Comparison of ENCODE assay signal across 20 cellular contexts in the genomic region with DNA sequence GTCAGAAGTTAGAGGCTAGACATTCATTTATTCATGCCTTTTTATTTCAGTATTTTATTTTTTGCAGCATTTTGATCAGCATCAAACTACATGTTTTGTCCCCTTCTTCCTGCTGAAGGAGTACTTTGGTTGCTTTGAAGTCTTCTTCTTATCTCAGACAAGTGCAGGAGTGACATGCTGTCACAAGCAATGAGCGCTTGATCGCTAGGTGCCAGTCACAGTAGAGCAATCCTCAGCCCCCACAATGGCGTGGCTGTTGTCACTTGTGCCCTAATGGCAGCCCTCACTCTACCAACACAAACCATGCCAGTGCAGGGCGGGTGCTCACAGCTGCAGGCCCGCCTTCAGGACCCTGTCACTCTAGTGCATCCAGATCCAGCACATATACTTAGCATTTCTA.
DNase-seq lines count a peak whose midpoint lies in the region; ATAC-seq, FAIRE-seq and TF ChIP-seq lines count a peak whose summit lies in the region.
"Had no signal": no experiment of that assay in that cellular context is flagged by ENCODE, and none has a peak within 500 bp of the region (broad histone marks: within the 10 kb centered on the region; RNA-seq: fewer than 3 reads in every experiment).

No MANE protein-coding gene starts in this region.

- POLR2A ChIA-PET in IMR-90 (lab: Charles Lee; ENCODE audit: unreplicated experiment) (no interaction called here), GM12878 (lab: Charles Lee) (no interaction called here)

- H3K9ac ChIP-seq in IMR-90 (ENCODE audit: low read depth, low read length) (no peak overlapping the region), GM12878 (ENCODE audit: control insufficient read depth, insufficient read depth, low read length) (no peak overlapping the region), neural cell (ENCODE audit: low read length) (no peak overlapping the region)
- H3K9ac ChIP-seq: BLaER1 treated with 17β-estradiol and CSF1 and Interleukin-3, amounts not matched to agents 10 nM and 100 nM had no signal

- BruUV-seq in IMR-90 (replicated peaks; lab: Mats Ljungman, UMichigan) (no TSS peak), GM12878 (replicated peaks; lab: Mats Ljungman, UMichigan) (no TSS peak)

- no peaks in the 10 kb centered on the region for H4K20me1 ChIP-seq in IMR-90 (ENCODE audit: insufficient read depth, low read length)
- no peaks in the 10 kb centered on the region for H4K20me1 ChIP-seq in GM12878 (ENCODE audit: control insufficient read depth, insufficient read depth)
- no peaks in the 10 kb centered on the region for H4K20me1 ChIP-seq in neural cell (ENCODE audit: insufficient read depth)
- H4K20me1 ChIP-seq: BLaER1 treated with 17β-estradiol and CSF1 and Interleukin-3, amounts not matched to agents 10 nM and 100 nM had no signal

- H3K27ac ChIP-seq in IMR-90 (ENCODE audit: insufficient read depth, low read length) = no peak overlapping the region
- no peak overlapping the region for H3K27ac ChIP-seq in GM12878 (ENCODE audit: control insufficient read depth, insufficient read depth)
- H3K27ac ChIP-seq in neural cell (ENCODE audit: low read length) = no peak overlapping the region
- H3K27ac ChIP-seq in upper lobe of right lung = no peak overlapping the region
- H3K27ac ChIP-seq: 22Rv1; A549; BLaER1 treated with 17β-estradiol and CSF1 and Interleukin-3, amounts not matched to agents 10 nM and 100 nM; C4-2B had no signal

- no peak overlapping the region for H2BK20ac ChIP-seq in IMR-90 (ENCODE audit: low read depth, low read length)

- H3K27me3 ChIP-seq in IMR-90 (ENCODE audit: control insufficient read depth, insufficient read depth, low read length) (peaks cover 2% of the 10 kb centered on the region), GM12878 (replicated peaks in 1 of 2; ENCODE audit: control insufficient read depth in 2 of 2, insufficient read depth in 2 of 2, low read length in 1 of 2) (no peaks in the 10 kb centered on the region), neural cell (ENCODE audit: insufficient read depth, low read depth, low read length) (no peaks in the 10 kb centered on the region), upper lobe of right lung (no peaks in the 10 kb centered on the region)
- H3K27me3 ChIP-seq: BLaER1 treated with 17β-estradiol and CSF1 and Interleukin-3, amounts not matched to agents 10 nM and 100 nM had no signal

- no peak overlapping the region for H4K91ac ChIP-seq in IMR-90 (ENCODE audit: insufficient read depth, low read depth, low read length)

- H3K4ac ChIP-seq in IMR-90 (ENCODE audit: low read depth, low read length) = no peak overlapping the region

- no peak overlapping the region for H4K5ac ChIP-seq in IMR-90 (ENCODE audit: low read depth, low read length)

- CTCF ChIA-PET in IMR-90 (lab: Yijun Ruan, JAX) = interaction anchor here (1.8 kb wide), 1 partner anchor 224 kb away, joined by 4 read pairs; no protein-coding TSS in a partner anchor
- CTCF ChIA-PET in GM12878 (lab: Yijun Ruan, JAX) = interaction anchor here (0.9 to 5.2 kb wide), 8 partner anchors 11 to 357 kb away, joined by 3 to 40 read pairs (median 4); no protein-coding TSS in a partner anchor

- H4K8ac ChIP-seq in IMR-90 (ENCODE audit: low read depth in 2 of 2, low read length in 2 of 2) = no peak overlapping the region

- SMC1A ChIA-PET in GM12878 (lab: Charles Lee; ENCODE audit: uncharacterized antibody, unreplicated experiment) = interaction anchor here (1.1 to 1.9 kb wide), 3 partner anchors 224 to 357 kb away, joined by 3 to 7 read pairs (median 4); no protein-coding TSS in a partner anchor

- no peak overlapping the region for H3K56ac ChIP-seq in IMR-90 (ENCODE audit: extremely low read depth, insufficient read depth, low read length)

- H3K9me3 ChIP-seq in IMR-90 (ENCODE audit: control insufficient read depth, insufficient read depth, low read length) = no peaks in the 10 kb centered on the region
- H3K9me3 ChIP-seq in GM12878 (replicated peaks; ENCODE audit: control insufficient read depth, insufficient read depth, low read length) = no peaks in the 10 kb centered on the region
- H3K9me3 ChIP-seq in neural cell (ENCODE audit: low read length) = no peaks in the 10 kb centered on the region
- H3K9me3 ChIP-seq in upper lobe of right lung = no peaks in the 10 kb centered on the region
- H3K9me3 ChIP-seq: A549; BLaER1 treated with 17β-estradiol and CSF1 and Interleukin-3, amounts not matched to agents 10 nM and 100 nM; Caco-2 had no signal

- H3K4me2 ChIP-seq in IMR-90 (ENCODE audit: low read depth, low read length) (no peak overlapping the region), GM12878 (ENCODE audit: control insufficient read depth, insufficient read depth) (no peak overlapping the region), neural cell (ENCODE audit: low read length) (no peak overlapping the region)
- H3K4me2 ChIP-seq: A549; BLaER1 treated with 17β-estradiol and CSF1 and Interleukin-3, amounts not matched to agents 10 nM and 100 nM had no signal

- WGBS in IMR-90 (ENCODE audit: extremely low coverage in 2 of 2, insufficient read length in 1 of 2), 2 experiments = no CpG with 5 or more reads among the region's 5 CpGs
- WGBS in GM12878 (ENCODE audit: insufficient coverage, insufficient replicate concordance, low lambda C conversion rate, missing lambda C conversion rate) = 29% methylated on average over 5 of the region's 5 CpGs

- TF ChIP-seq RAD21 in IMR-90 (IDR thresholded peaks at IDR 0.05; ENCODE audit: low read length) (no peak), GM12878 (IDR thresholded peaks at IDR 0.05; ENCODE audit: insufficient read depth, low read depth, low read length) (no peak), neural cell (conservative IDR thresholded peaks at IDR 0.05) (no peak)

- peaks cover 4% of the 10 kb centered on the region; the same call in 1 of the 2 replicates for H3K9me1 ChIP-seq in IMR-90 (ENCODE audit: insufficient read depth, low read length)

- intact Hi-C loops in IMR-90 (cut with micrococcal nuclease) = no loop called here
- intact Hi-C loops in GM12878 (cut with micrococcal nuclease; ENCODE audit: unreplicated experiment) = loop anchor here (1.0 kb wide), 1 partner anchor 225 kb away; no protein-coding TSS in a partner anchor
- intact Hi-C loops in upper lobe of right lung (cut with DNase I) = no loop called here
- intact Hi-C loops in cardiac septum (cut with DNase I) = loop anchor here (10.0 kb wide), 1 partner anchor 223 kb away; no protein-coding TSS in a partner anchor

- RAD21 ChIA-PET in GM12878 (lab: Charles Lee; ENCODE audit: unreplicated experiment) = no interaction called here

- H3K79me1 ChIP-seq in IMR-90 (ENCODE audit: low read depth in 1 of 2, low read length in 2 of 2) = no peaks in the 10 kb centered on the region

- no peak overlapping the region for H2AK9ac ChIP-seq in IMR-90 (replicated peaks; ENCODE audit: low read depth, low read length, poor library complexity)

- H2AK5ac ChIP-seq in IMR-90 (ENCODE audit: low read depth, low read length) = no peak overlapping the region

- H3K79me2 ChIP-seq in GM12878 (ENCODE audit: control insufficient read depth, insufficient read depth, low read length) (no peaks in the 10 kb centered on the region), neural cell (replicated peaks; ENCODE audit: insufficient read depth, low read length) (no peaks in the 10 kb centered on the region)

- in situ Hi-C loops in IMR-90 (cut with MboI; ENCODE audit: low sequenced_read_pairs) = loop anchor here (10.0 kb wide), 1 partner anchor 353 kb away; no protein-coding TSS in a partner anchor
- in situ Hi-C loops in GM12878 (cut with MboI) = loop anchor here (5.0 kb wide), 2 partner anchors 231 to 351 kb away; no protein-coding TSS in a partner anchor

- TF ChIP-seq CTCF in IMR-90 (conservative IDR thresholded peaks at IDR 0.05; ENCODE audit: low read depth, low read length) (no peak), GM12878 (IDR thresholded peaks at IDR 0.05 in 2 of 3, conservative IDR thresholded peaks at IDR 0.05 in 1 of 3; ENCODE audit: control insufficient read depth in 2 of 3, extremely low read depth in 1 of 3, insufficient read depth in 1 of 3, low read depth in 3 of 3, low read length in 3 of 3) (no peak), neural cell (IDR thresholded peaks at IDR 0.05; ENCODE audit: poor library complexity, severe bottlenecking) (no peak), upper lobe of right lung (IDR thresholded peaks at IDR 0.05) (no peak)

- no peak for DNase-seq in IMR-90
- DNase-seq in GM12878 (ENCODE audit: low read depth, low spot score) = no peak
- no peak for DNase-seq in upper lobe of right lung
- DNase-seq in H4 (ENCODE audit: low spot score) = no peak
- no peak for DNase-seq in amygdala (lab: John Stamatoyannopoulos, UW)
- DNase-seq in cardiac septum (ENCODE audit: low spot score) = no peak
- DNase-seq: CD4-positive, alpha-beta T cell; CD8-positive, alpha-beta T cell; DMS79 treated with DMSO at 0.1 percent for 48 hours; GF-D8 had no signal

- no peaks in the 10 kb centered on the region for H3K36me3 ChIP-seq in IMR-90 (ENCODE audit: control insufficient read depth, insufficient read depth, low read length)
- H3K36me3 ChIP-seq in GM12878 (ENCODE audit: control insufficient read depth in 2 of 2, insufficient read depth in 2 of 2, low read length in 1 of 2) = no peaks in the 10 kb centered on the region
- H3K36me3 ChIP-seq in neural cell (ENCODE audit: insufficient read depth, low read length) = no peaks in the 10 kb centered on the region
- H3K36me3 ChIP-seq in upper lobe of right lung = no peaks in the 10 kb centered on the region
- H3K36me3 ChIP-seq: BLaER1 treated with 17β-estradiol and CSF1 and Interleukin-3, amounts not matched to agents 10 nM and 100 nM had no signal

- TF ChIP-seq POLR2A in IMR-90 (IDR thresholded peaks at IDR 0.05; ENCODE audit: low read depth, low read length) = no peak
- no peak for TF ChIP-seq POLR2A in GM12878 (IDR thresholded peaks at IDR 0.05; ENCODE audit: low read depth, low read length)

- H3K23ac ChIP-seq in IMR-90 (ENCODE audit: low read depth, low read length) = no peak overlapping the region

- H2BK120ac ChIP-seq in IMR-90 (ENCODE audit: low read depth, low read length) = no peak overlapping the region

- H3K4me3 ChIP-seq in IMR-90 (ENCODE audit: insufficient read depth, low read depth, low read length) = no peak overlapping the region
- H3K4me3 ChIP-seq in GM12878 = no peak overlapping the region
- H3K4me3 ChIP-seq in neural cell (ENCODE audit: low read length) = no peak overlapping the region
- no peak overlapping the region for H3K4me3 ChIP-seq in upper lobe of right lung
- H3K4me3 ChIP-seq: A549; BLaER1 treated with 17β-estradiol and CSF1 and Interleukin-3, amounts not matched to agents 10 nM and 100 nM had no signal

- no peak overlapping the region for H2BK5ac ChIP-seq in IMR-90 (ENCODE audit: low read depth, low read length, poor library complexity, severe bottlenecking)

- no peak for ATAC-seq in IMR-90 (ENCODE audit: low read depth)
- ATAC-seq in GM12878 = no peak
- ATAC-seq in upper lobe of right lung = peak; percentile 22
- ATAC-seq: CD8-positive, alpha-beta T cell had no signal

- H3K4me1 ChIP-seq in IMR-90 (ENCODE audit: control insufficient read depth, insufficient read depth, low read length) (peaks cover 2% of the 10 kb centered on the region; the same call in 1 of the 2 replicates), GM12878 (ENCODE audit: control insufficient read depth, insufficient read depth, low read length) (no peaks in the 10 kb centered on the region), upper lobe of right lung (no peaks in the 10 kb centered on the region)
- H3K4me1 ChIP-seq: A549; BLaER1 treated with 17β-estradiol and CSF1 and Interleukin-3, amounts not matched to agents 10 nM and 100 nM; Caco-2 had no signal

- H3K14ac ChIP-seq in IMR-90 (replicated peaks; ENCODE audit: low read depth, low read length) = no peak overlapping the region

- no peak for FAIRE-seq in GM12878 (lab: Jason Lieb, UNC)
- FAIRE-seq: A549, D721Med, G401.6, GM12892, GM18507 had no signal

- dilution Hi-C loops in IMR-90 (cut with HindIII; ENCODE audit: low sequenced_read_pairs, unreplicated experiment) = no loop called here

- H3K9me2 ChIP-seq in neural cell (ENCODE audit: insufficient read depth, low read length) = no peaks in the 10 kb centered on the region

- H2AFZ ChIP-seq in IMR-90 (replicated peaks; ENCODE audit: low read length, poor library complexity) = peak overlapping the region; percentile 66
- no peak overlapping the region for H2AFZ ChIP-seq in GM12878 (ENCODE audit: control insufficient read depth, low read depth, low read length)
- H2AFZ ChIP-seq in neural cell (ENCODE audit: low read depth, low read length) = no peak overlapping the region

- no peaks in the 10 kb centered on the region for H3F3A ChIP-seq in neural cell (ENCODE audit: insufficient read depth, low read length, poor library complexity, severe bottlenecking)

- no peak overlapping the region for H2BK15ac ChIP-seq in IMR-90 (ENCODE audit: low read depth, low read length)

- TF ChIP-seq EP300 in GM12878 (IDR thresholded peaks at IDR 0.05; ENCODE audit: borderline replicate concordance in 1 of 2, control insufficient read depth in 1 of 2, low read depth in 2 of 2, low read length in 2 of 2) (no peak), neural cell (conservative IDR thresholded peaks at IDR 0.05; ENCODE audit: poor library complexity, severe bottlenecking) (peak; percentile 80)

- H3K18ac ChIP-seq in IMR-90 (ENCODE audit: low read depth, low read length) = no peak overlapping the region

Comparison
In these comparisons a context has a peak if more than half of its experiments do, and no peak if none do; other contexts are left out.
1. intact Hi-C loops: an anchor here in GM12878 (1.0 kb wide) and cardiac septum (10.0 kb wide); none called in IMR-90 and upper lobe of right lung.